In genomic region chr3:143121240-143122088, GRCh38 we compare ENCODE assay signal across 8 cellular contexts. TPM values are rescaled to one million over a fixed set of nuclear protein-coding genes. Genes with fewer than 3 reads are reported as not detected.
DNase-seq lines count a peak whose midpoint lies in the region; ATAC-seq and TF ChIP-seq lines count a peak whose summit lies in the region.

No MANE protein-coding gene starts in this region.

- ATAC-seq in GM19452 (IDR thresholded peaks at IDR 0.05; ENCODE audit: unreplicated experiment) (peak; percentile 9), psoas muscle (no peak)

- no peaks in the 10 kb centered on the region for H3K36me3 ChIP-seq in BJ (ENCODE audit: control insufficient read depth, insufficient read depth, low read length)
- H3K36me3 ChIP-seq in NT2/D1 (ENCODE audit: insufficient read depth, insufficient read length, low read length): peaks cover 18% of the 10 kb centered on the region
- H3K36me3 ChIP-seq in cardiac muscle cell: no peaks in the 10 kb centered on the region
- H3K36me3 ChIP-seq in psoas muscle (ENCODE audit: insufficient read depth in 1 of 2, low read depth in 1 of 2): no peaks in the 10 kb centered on the region

- 65 to 66% (median 65%) methylated on average over 78 to 79 of the region's 79 CpGs for WGBS in psoas muscle, 3 donors

- DNase-seq in BJ (ENCODE audit: low read depth): peak; percentile 11
- DNase-seq in NT2/D1 (ENCODE audit: low read depth, low spot score): peak; percentile 83
- peak; percentile 82 for DNase-seq in activated gamma-delta T cell treated with Interleukin-2 at 50 U/mL for 16 hours
- DNase-seq in cardiac muscle cell (ENCODE audit: low read depth in 1 of 2, low spot score in 1 of 2): peak; percentile 51 to 82
- peak; percentile 37 to 69 for DNase-seq in psoas muscle
- DNase-seq in NCI-H226: no peak
- DNase-seq in NK-92 treated with Interleukin-12 subunit alpha and Interleukin-12 subunit beta, amount 100 ng/mL, for 24 hours (lab: John Stamatoyannopoulos, UW): no peak

- POLR2A ChIA-PET in BJ (lab: Charles Lee): no interaction called here

- CTCF ChIA-PET in BJ (lab: Yijun Ruan, JAX): interaction anchor here (0.5 to 2.8 kb wide), 24 partner anchors 10 to 554 kb away, joined by 3 to 15 read pairs (median 3); no protein-coding TSS in a partner anchor

- H3K4me3 ChIP-seq in BJ (ENCODE audit: low read depth, low read length) (peak overlapping the region; percentile 82), NT2/D1 (ENCODE audit: insufficient read length, low read depth) (peak overlapping the region; percentile 91), cardiac muscle cell (peak overlapping the region; percentile 66), psoas muscle (peak overlapping the region; percentile 88)

- H3K9me3 ChIP-seq in NT2/D1 (ENCODE audit: insufficient read depth, low read length) (peaks cover 8% of the 10 kb centered on the region; the same call in 1 of the 2 replicates), cardiac muscle cell (ENCODE audit: low read depth) (no peaks in the 10 kb centered on the region), psoas muscle (no peaks in the 10 kb centered on the region)

- intact Hi-C loops in psoas muscle (cut with DNase I): no loop called here

- H3K27me3 ChIP-seq in BJ (ENCODE audit: control insufficient read depth, insufficient read depth, low read length): no peaks in the 10 kb centered on the region; the same call in none of the 2 replicates
- peaks cover 11% of the 10 kb centered on the region for H3K27me3 ChIP-seq in NT2/D1 (ENCODE audit: insufficient read depth, insufficient read length)
- H3K27me3 ChIP-seq in cardiac muscle cell: peaks cover 21% of the 10 kb centered on the region
- H3K27me3 ChIP-seq in psoas muscle (ENCODE audit: insufficient read depth in 3 of 3, low read length in 2 of 3): peaks cover 0 to 44% (median 20%) of the 10 kb centered on the region in 3 donors

- H3K9ac ChIP-seq in NT2/D1 (ENCODE audit: insufficient read length, low read depth): peak overlapping the region; percentile 91

- TF ChIP-seq CTCF in BJ (IDR thresholded peaks at IDR 0.05; ENCODE audit: insufficient read depth, low read depth, low read length) (peak; percentile 87), cardiac muscle cell (IDR thresholded peaks at IDR 0.05; ENCODE audit: low read depth, low read length) (peak; percentile 82), psoas muscle (IDR thresholded peaks at IDR 0.05) (no peak)

- H3K4me1 ChIP-seq in NT2/D1 (ENCODE audit: insufficient read depth, insufficient read length): peaks cover 7% of the 10 kb centered on the region
- peaks cover 17% of the 10 kb centered on the region for H3K4me1 ChIP-seq in cardiac muscle cell (ENCODE audit: low read depth)
- H3K4me1 ChIP-seq in psoas muscle: peaks cover 3% of the 10 kb centered on the region

- H3K27ac ChIP-seq in cardiac muscle cell (no peak overlapping the region), psoas muscle (no peak overlapping the region)

RNA-seq across cellular contexts. Expression of gene CHST2, which starts 1.9 kb away (rescaled TPM):
- 0.38 and 0.39 TPM in 2 replicates for polyA plus RNA-seq in BJ (2011; rRNA removed)
- 0.41 and 0.43 TPM in 2 replicates for polyA minus RNA-seq in BJ (2011; rRNA and poly(A)+ RNA removed)
- 12.0 and 23.2 TPM in 2 replicates for total RNA-seq in cardiac muscle cell
- 8.4 and 12.9 TPM in 2 replicates for polyA plus RNA-seq in cardiac muscle cell
- 1 to 10 TPM; 1.1 to 2.1 (median 1.8) TPM for total RNA-seq in psoas muscle
- 1 to 10 TPM in 2 of 3 donors, under 1 TPM in 1; 0.64 to 2.9 (median 1.4) TPM for polyA plus RNA-seq in psoas muscle

Comparison
In these comparisons a context has a peak if more than half of its experiments do, and no peak if none do; other contexts are left out.
1. DNase-seq: peak in BJ (single experiment), NT2/D1 (single experiment), activated gamma-delta T cell treated with Interleukin-2 at 50 U/mL for 16 hours (single experiment), cardiac muscle cell (2 of 2) and psoas muscle (2 of 2); none in NCI-H226 (single experiment) and NK-92 treated with Interleukin-12 subunit alpha and Interleukin-12 subunit beta, amount 100 ng/mL, for 24 hours (single experiment).
2. Peak in every context shown above with its lines, with median percentiles within 50 percentile points of each other: H3K4me3 ChIP-seq.